Comparison of ENCODE assay signal across 1 cellular context in genomic region chr20:35771689-35772562, GRCh38.
TF ChIP-seq lines count a peak whose summit lies in the region.

Gene PHF20 (plus strand): TSS chr20:35772015. CDS start chr20:35801523, 29,508 bp downstream.

TF ChIP-seq in GM12878, 131 proteins besides CTCF, POLR2A, EP300 and RAD21 (continued from another document and continues in another):
- TF ChIP-seq BCLAF1 (IDR thresholded peaks at IDR 0.05) (no peak; the same call in 1 of the 2 replicates), ZZZ3 (IDR thresholded peaks at IDR 0.05; ENCODE audit: control insufficient read depth, insufficient read length, low read depth) (no peak), TARDBP (IDR thresholded peaks at IDR 0.05; ENCODE audit: borderline replicate concordance) (no peak), BCL11A (IDR thresholded peaks at IDR 0.05; ENCODE audit: low read depth, low read length) (no peak), CEBPB (IDR thresholded peaks at IDR 0.05; ENCODE audit: borderline replicate concordance in 1 of 2, low read depth in 2 of 2, low read length in 2 of 2) (no peak), IKZF2 (IDR thresholded peaks at IDR 0.05) (no peak; a peak in 1 of 4 replicates), ZBTB11 (CRISPR knock-in tag; IDR thresholded peaks at IDR 0.05) (no peak), LARP7 (IDR thresholded peaks at IDR 0.05) (peak; percentile 77), NBN (IDR thresholded peaks at IDR 0.05) (peak; percentile 77), CUX1 (IDR thresholded peaks at IDR 0.05; ENCODE audit: insufficient replicate concordance, low read depth, low read length) (no peak), SUZ12 (IDR thresholded peaks at IDR 0.05; ENCODE audit: unreplicated experiment) (no peak), YBX1 (IDR thresholded peaks at IDR 0.05) (no peak), MTA3 (IDR thresholded peaks at IDR 0.05; ENCODE audit: borderline replicate concordance, low read length) (no peak), ZNF217 (IDR thresholded peaks at IDR 0.05) (peak; percentile 63; the same call in 1 of the 2 replicates), IRF4 (IDR thresholded peaks at IDR 0.05; ENCODE audit: low read depth, low read length) (no peak), ZNF687 (IDR thresholded peaks at IDR 0.05) (peak; percentile 76), NFIC (IDR thresholded peaks at IDR 0.05; ENCODE audit: low read depth, low read length) (no peak), PML (IDR thresholded peaks at IDR 0.05; ENCODE audit: low read length) (no peak), NR2F1 (conservative IDR thresholded peaks at IDR 0.05) (peak; percentile 63; the same call in 1 of the 2 replicates), BRCA1 (IDR thresholded peaks at IDR 0.05; ENCODE audit: low read depth, low read length) (no peak), MEF2A (IDR thresholded peaks at IDR 0.05; ENCODE audit: insufficient read depth, low read depth, low read length) (no peak), YY1 (IDR thresholded peaks at IDR 0.05; ENCODE audit: low read depth, low read length) (0 out of 2 replicates have a peak, but pooled peaks have one; percentile 6), TAF1 (IDR thresholded peaks at IDR 0.05; ENCODE audit: borderline replicate concordance, low read depth, low read length) (peak; percentile 71; the same call in 1 of the 2 replicates), CBX3 (IDR thresholded peaks at IDR 0.05; ENCODE audit: borderline replicate concordance, low read depth) (no peak), HSF1 (IDR thresholded peaks at IDR 0.05; ENCODE audit: low read depth, low read length) (no peak), NKRF (conservative IDR thresholded peaks at IDR 0.05) (peak; percentile 70), CHD4 (IDR thresholded peaks at IDR 0.05) (no peak), ELK1 (IDR thresholded peaks at IDR 0.05; ENCODE audit: low read depth, low read length) (no peak), NFXL1 (IDR thresholded peaks at IDR 0.05; ENCODE audit: borderline replicate concordance) (no peak), DPF2 (IDR thresholded peaks at IDR 0.05) (peak; percentile 98), BCL3 (IDR thresholded peaks at IDR 0.05; ENCODE audit: borderline replicate concordance, insufficient read depth, low read depth, low read length, poor library complexity, severe bottlenecking) (no peak), SREBF1 (IDR thresholded peaks at IDR 0.05; ENCODE audit: low read length) (no peak), RELB (IDR thresholded peaks at IDR 0.05; ENCODE audit: low read depth) (no peak)
